ENCODE assay signal across 36 cellular contexts in the genomic region with DNA sequence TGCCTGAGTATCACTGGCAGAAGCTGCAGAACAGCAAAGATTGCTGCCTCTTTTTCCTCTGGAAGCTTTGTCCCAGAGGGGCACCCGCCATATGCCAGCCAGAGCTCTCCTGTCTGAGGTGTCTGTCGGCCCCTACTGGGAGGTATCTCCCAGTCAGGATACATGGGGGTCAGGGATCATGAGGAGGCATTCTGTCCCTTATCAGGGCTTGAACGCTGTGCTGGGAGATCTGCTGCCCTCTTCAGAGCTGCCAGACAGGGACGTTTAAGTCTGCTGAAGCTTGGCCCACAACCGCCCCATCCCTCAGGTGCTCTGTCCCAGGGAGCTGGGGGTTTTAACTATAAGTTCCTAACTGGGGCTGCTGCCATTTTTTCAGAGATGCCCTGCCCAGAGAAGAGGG. TPM values are rescaled to one million over a fixed set of nuclear protein-coding genes. Genes with fewer than 3 reads are reported as not detected.
"Had no signal": no experiment of that assay in that cellular context is flagged by ENCODE, and none has a peak within 500 bp of the region (broad histone marks: within the 10 kb centered on the region; RNA-seq: fewer than 3 reads in every experiment).

No MANE protein-coding gene starts in this region.

- H3K27me3 Mint-ChIP-seq: effector memory CD8-positive, alpha-beta T cell had no signal

- H3K4me3 ChIP-seq: ascending aorta, breast epithelium, cardiac muscle cell, esophagus squamous epithelium, gastroesophageal sphincter, heart right ventricle had no signal

- H3K36me3 Mint-ChIP-seq: brain had no signal

- H3K27ac ChIP-seq: ascending aorta, breast epithelium, cardiac muscle cell, epithelial cell of prostate, esophagus squamous epithelium, gastroesophageal sphincter, heart right ventricle had no signal

- H3K4me1 Mint-ChIP-seq: activated CD4-positive, alpha-beta memory T cell treated with anti-CD3 and anti-CD28 coated beads, Interleukin-2, amount 10 ng/mL, durations not matched to agents 7 days and 5 days; brain had no signal

- H3K27me3 ChIP-seq: ascending aorta, breast epithelium, cardiac muscle cell, esophagus squamous epithelium, gastroesophageal sphincter, heart right ventricle had no signal

- H3K4me3 Mint-ChIP-seq: activated CD4-positive, alpha-beta memory T cell treated with anti-CD3 and anti-CD28 coated beads, Interleukin-2, amount 10 ng/mL, durations not matched to agents 7 days and 5 days; activated CD4-positive, alpha-beta T cell treated with anti-CD3 and anti-CD28 coated beads, Interleukin-2, amount 10 ng/mL, durations not matched to agents 7 days and 5 days; activated naive CD4-positive, alpha-beta T cell treated with anti-CD3 and anti-CD28 coated beads for 36 hours; activated naive CD8-positive, alpha-beta T cell treated with anti-CD3 and anti-CD28 coated beads, Interleukin-2, amount 10 ng/mL, durations not matched to agents 7 days and 5 days; activated T-cell treated with anti-CD3 and anti-CD28 coated beads, Interleukin-2, amount 50 U/mL, for 4 hours; activated T-helper 1 cell treated with anti-CD3 and anti-CD28 coated beads, Interleukin-12 subunit alpha, Interleukin-12 subunit beta, Interleukin-2, Interleukin-4 antibody, amounts not matched to agents 30 ng/mL and 10 ng/mL and 1 ng/mL, durations not matched to agents 14 hours and 24 hours and 36 hours; brain; effector memory CD8-positive, alpha-beta T cell had no signal

- H3K27ac Mint-ChIP-seq: activated CD4-positive, alpha-beta memory T cell treated with anti-CD3 and anti-CD28 coated beads, Interleukin-2, amount 10 ng/mL, durations not matched to agents 7 days and 5 days; activated CD4-positive, alpha-beta T cell treated with anti-CD3 and anti-CD28 coated beads, Interleukin-2, amount 10 ng/mL, durations not matched to agents 7 days and 5 days; activated naive CD4-positive, alpha-beta T cell treated with anti-CD3 and anti-CD28 coated beads for 36 hours; activated naive CD4-positive, alpha-beta T cell treated with anti-CD3 and anti-CD28 coated beads, Interleukin-2, amount 50 U/mL, for 72 hours; activated naive CD8-positive, alpha-beta T cell treated with anti-CD3 and anti-CD28 coated beads, Interleukin-2, amount 10 ng/mL, durations not matched to agents 7 days and 5 days; activated T-helper 1 cell treated with anti-CD3 and anti-CD28 coated beads, Interleukin-12 subunit alpha, Interleukin-12 subunit beta, Interleukin-2, Interleukin-4 antibody, amounts not matched to agents 30 ng/mL and 10 ng/mL and 1 ng/mL, durations not matched to agents 14 hours and 24 hours and 36 hours; activated T-helper 2 cell treated with anti-CD3 and anti-CD28 coated beads, Interferon-gamma antibody, Interleukin-2, Interleukin-4, amounts not matched to agents 10 μg/mL and 5 μg/mL and 100 μg/mL, durations not matched to agents 14 hours and 24 hours and 36 hours; brain had no signal

- H3K4me1 ChIP-seq: ascending aorta, breast epithelium, esophagus squamous epithelium, gastroesophageal sphincter, heart right ventricle had no signal

- H3K9me3 Mint-ChIP-seq: activated T-helper 2 cell treated with anti-CD3 and anti-CD28 coated beads, Interferon-gamma antibody, Interleukin-2, Interleukin-4, amounts not matched to agents 10 μg/mL and 5 μg/mL and 100 μg/mL, durations not matched to agents 14 hours and 24 hours and 36 hours had no signal

- H3K36me3 ChIP-seq: ascending aorta, breast epithelium, cardiac muscle cell had no signal

- ATAC-seq: activated naive CD4-positive, alpha-beta T cell treated with anti-CD3 and anti-CD28 coated beads, Interleukin-2, amount 50 U/mL, for 72 hours; activated T-cell treated with anti-CD3 and anti-CD28 coated beads, Interleukin-2, amount 50 U/mL, for 4 hours; effector memory CD8-positive, alpha-beta T cell; gastroesophageal sphincter; heart right ventricle had no signal

- DNase-seq: activated CD4-positive, alpha-beta memory T cell treated with anti-CD3 and anti-CD28 coated beads, Interleukin-2, amount 10 ng/mL, durations not matched to agents 7 days and 5 days; activated CD4-positive, alpha-beta T cell treated with anti-CD3 and anti-CD28 coated beads for 4 hours; activated CD4-positive, alpha-beta T cell treated with anti-CD3 and anti-CD28 coated beads, Interleukin-2, amount 10 ng/mL, durations not matched to agents 7 days and 5 days; activated CD4-positive, alpha-beta T cell treated with anti-CD3 and anti-CD28 coated beads, Interleukin-2, amount 50 U/mL, for 4 hours; activated CD4-positive, CD25-positive, alpha-beta regulatory T cell; activated CD4-positive, CD25-positive, alpha-beta regulatory T cell treated with anti-CD3 and anti-CD28 coated beads, Interleukin-2, amount 50 U/mL, for 72 hours; activated CD8-positive, alpha-beta memory T cell treated with anti-CD3 and anti-CD28 coated beads, Interleukin-2, amount 50 U/mL, for 48 hours; activated effector memory CD4-positive, alpha-beta T cell treated with anti-CD3 and anti-CD28 coated beads, Interleukin-2, amount 50 U/mL, for 16 hours; activated naive CD4-positive, alpha-beta T cell treated with anti-CD3 and anti-CD28 coated beads for 36 hours; activated naive CD8-positive, alpha-beta T cell treated with anti-CD3 and anti-CD28 coated beads, Interleukin-2, amount 10 ng/mL, durations not matched to agents 7 days and 5 days; activated T-cell treated with anti-CD3 and anti-CD28 coated beads for 4 hours; activated T-cell treated with anti-CD3 and anti-CD28 coated beads, Interleukin-2, amount 50 U/mL, for 4 hours; cortex of kidney; dermis blood vessel endothelial cell; effector CD4-positive, alpha-beta T cell; effector memory CD8-positive, alpha-beta T cell; esophagus squamous epithelium; foreskin melanocyte; heart right ventricle; T-helper 2 cell had no signal

RNA-seq across cellular contexts. Expression of a gene that starts 20.3 kb away (rescaled TPM):
- total RNA-seq: cardiac muscle cell, chondrocyte had no signal

RNA-seq across cellular contexts. Expression of a gene that starts 21.6 kb away (rescaled TPM):
- total RNA-seq: activated naive CD4-positive, alpha-beta T cell treated with anti-CD3 and anti-CD28 coated beads for 36 hours; activated T-cell treated with anti-CD3 and anti-CD28 coated beads, Interleukin-2, amount 50 U/mL, for 4 hours; activated T-helper 1 cell treated with anti-CD3 and anti-CD28 coated beads, Interleukin-12 subunit alpha, Interleukin-12 subunit beta, Interleukin-2, Interleukin-4 antibody, amounts not matched to agents 30 ng/mL and 10 ng/mL and 1 ng/mL, durations not matched to agents 14 hours and 24 hours and 36 hours; activated T-helper 2 cell treated with anti-CD3 and anti-CD28 coated beads, Interferon-gamma antibody, Interleukin-2, Interleukin-4, amounts not matched to agents 10 μg/mL and 5 μg/mL and 100 μg/mL, durations not matched to agents 14 hours and 24 hours and 36 hours; ascending aorta; cardiac muscle cell; chondrocyte; dermis blood vessel endothelial cell; endothelial cell of umbilical vein; fibroblast of lung; gastroesophageal sphincter; glomerular endothelial cell had no signal
- polyA plus RNA-seq: cardiac muscle cell, endothelial cell of umbilical vein had no signal

RNA-seq across cellular contexts. Expression of a gene that starts 32.4 kb away (rescaled TPM):
- total RNA-seq: activated CD4-positive, alpha-beta memory T cell treated with anti-CD3 and anti-CD28 coated beads, Interleukin-2, amount 10 ng/mL, durations not matched to agents 7 days and 5 days; activated naive CD4-positive, alpha-beta T cell treated with anti-CD3 and anti-CD28 coated beads for 36 hours; activated naive CD4-positive, alpha-beta T cell treated with anti-CD3 and anti-CD28 coated beads, Interleukin-2, amount 50 U/mL, for 72 hours; activated T-cell treated with anti-CD3 and anti-CD28 coated beads, Interleukin-2, amount 50 U/mL, for 4 hours; activated T-helper 1 cell treated with anti-CD3 and anti-CD28 coated beads, Interleukin-12 subunit alpha, Interleukin-12 subunit beta, Interleukin-2, Interleukin-4 antibody, amounts not matched to agents 30 ng/mL and 10 ng/mL and 1 ng/mL, durations not matched to agents 14 hours and 24 hours and 36 hours; activated T-helper 2 cell treated with anti-CD3 and anti-CD28 coated beads, Interferon-gamma antibody, Interleukin-2, Interleukin-4, amounts not matched to agents 10 μg/mL and 5 μg/mL and 100 μg/mL, durations not matched to agents 14 hours and 24 hours and 36 hours; ascending aorta; breast epithelium; cardiac muscle cell; chondrocyte; dermis blood vessel endothelial cell; endothelial cell of umbilical vein; esophagus squamous epithelium; fibroblast of lung; fibroblast of villous mesenchyme; gastroesophageal sphincter; glomerular endothelial cell; heart right ventricle; T-helper 1 cell treated with Interleukin-12 subunit alpha and Interleukin-12 subunit beta and Interleukin-4 antibody, amounts not matched to agents 30 ng/mL and 1 ng/mL, for 36 hours had no signal
- polyA plus RNA-seq: cardiac muscle cell, endothelial cell of umbilical vein, esophagus, fibroblast of lung, heart right ventricle had no signal
